ENCODE assay signal across 2 cellular contexts in the genomic region with DNA sequence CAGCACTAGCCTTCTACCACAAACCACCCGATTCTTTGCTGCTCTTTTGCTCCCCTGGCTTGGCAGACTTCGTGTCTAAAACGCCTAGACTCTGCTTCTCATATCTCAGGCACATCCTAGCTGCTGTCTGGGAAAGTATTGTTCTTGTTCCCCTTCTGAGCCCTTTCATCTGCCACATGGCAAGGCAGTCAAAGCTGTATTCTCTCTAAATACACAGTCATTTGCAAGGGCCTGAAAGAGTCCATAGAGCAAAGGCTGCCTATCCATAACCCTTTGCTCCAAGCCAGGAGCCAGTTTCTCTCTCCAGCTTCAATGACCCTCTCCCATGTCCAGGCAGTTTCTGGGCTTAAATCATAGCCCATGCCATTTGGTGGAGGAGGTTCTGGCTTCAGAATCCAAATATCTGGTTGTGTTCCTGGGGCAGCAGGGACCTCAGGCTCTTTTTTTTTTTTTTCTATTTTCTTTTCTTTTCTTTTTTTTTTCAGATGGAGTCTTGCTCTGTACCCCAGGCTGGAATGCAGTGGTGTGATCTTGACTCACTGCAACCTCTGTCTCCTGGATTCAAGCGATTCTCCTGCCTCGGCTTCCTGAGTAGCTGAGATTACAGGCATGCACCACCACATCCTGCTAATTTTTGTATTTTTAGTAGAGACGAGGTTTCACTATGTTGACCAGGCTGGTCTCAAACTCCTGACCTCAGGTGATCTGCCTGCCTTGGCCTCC.
A peak's percentile ranks its signal among the peaks of the same experiment; 100 is the strongest.
TF ChIP-seq lines count a peak whose summit lies in the region.

No MANE protein-coding gene starts in this region.

TF ChIP-seq in GM23338, 12 proteins besides CTCF, POLR2A, EP300 and RAD21:
- TF ChIP-seq, protein P1, sequence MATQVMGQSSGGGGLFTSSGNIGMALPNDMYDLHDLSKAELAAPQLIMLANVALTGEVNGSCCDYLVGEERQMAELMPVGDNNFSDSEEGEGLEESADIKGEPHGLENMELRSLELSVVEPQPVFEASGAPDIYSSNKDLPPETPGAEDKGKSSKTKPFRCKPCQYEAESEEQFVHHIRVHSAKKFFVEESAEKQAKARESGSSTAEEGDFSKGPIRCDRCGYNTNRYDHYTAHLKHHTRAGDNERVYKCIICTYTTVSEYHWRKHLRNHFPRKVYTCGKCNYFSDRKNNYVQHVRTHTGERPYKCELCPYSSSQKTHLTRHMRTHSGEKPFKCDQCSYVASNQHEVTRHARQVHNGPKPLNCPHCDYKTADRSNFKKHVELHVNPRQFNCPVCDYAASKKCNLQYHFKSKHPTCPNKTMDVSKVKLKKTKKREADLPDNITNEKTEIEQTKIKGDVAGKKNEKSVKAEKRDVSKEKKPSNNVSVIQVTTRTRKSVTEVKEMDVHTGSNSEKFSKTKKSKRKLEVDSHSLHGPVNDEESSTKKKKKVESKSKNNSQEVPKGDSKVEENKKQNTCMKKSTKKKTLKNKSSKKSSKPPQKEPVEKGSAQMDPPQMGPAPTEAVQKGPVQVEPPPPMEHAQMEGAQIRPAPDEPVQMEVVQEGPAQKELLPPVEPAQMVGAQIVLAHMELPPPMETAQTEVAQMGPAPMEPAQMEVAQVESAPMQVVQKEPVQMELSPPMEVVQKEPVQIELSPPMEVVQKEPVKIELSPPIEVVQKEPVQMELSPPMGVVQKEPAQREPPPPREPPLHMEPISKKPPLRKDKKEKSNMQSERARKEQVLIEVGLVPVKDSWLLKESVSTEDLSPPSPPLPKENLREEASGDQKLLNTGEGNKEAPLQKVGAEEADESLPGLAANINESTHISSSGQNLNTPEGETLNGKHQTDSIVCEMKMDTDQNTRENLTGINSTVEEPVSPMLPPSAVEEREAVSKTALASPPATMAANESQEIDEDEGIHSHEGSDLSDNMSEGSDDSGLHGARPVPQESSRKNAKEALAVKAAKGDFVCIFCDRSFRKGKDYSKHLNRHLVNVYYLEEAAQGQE (IDR thresholded peaks at IDR 0.05; ENCODE audit: unreplicated experiment): no peak

TF ChIP-seq in K562, 482 proteins besides CTCF, POLR2A, EP300 and RAD21:
- TF ChIP-seq PCBP1 (IDR thresholded peaks at IDR 0.05; ENCODE audit: low read depth, low read length, poor library complexity, severe bottlenecking) (no peak), HNRNPLL (IDR thresholded peaks at IDR 0.05; ENCODE audit: low read depth, low read length, poor library complexity, severe bottlenecking) (peak; percentile 20), NFXL1 (CRISPR knock-in tag; IDR thresholded peaks at IDR 0.05) (no peak), ZNF561 (CRISPR knock-in tag; conservative IDR thresholded peaks at IDR 0.05) (no peak), SMARCA5 (IDR thresholded peaks at IDR 0.05) (no peak), ZNF146 (CRISPR knock-in tag; IDR thresholded peaks at IDR 0.05; ENCODE audit: unreplicated experiment) (no peak), XRCC4 (IDR thresholded peaks at IDR 0.05; ENCODE audit: extremely low read depth, insufficient read depth, insufficient read length) (no peak)
